Comparison of ENCODE assay signal across 1 cellular context in the genomic region with DNA sequence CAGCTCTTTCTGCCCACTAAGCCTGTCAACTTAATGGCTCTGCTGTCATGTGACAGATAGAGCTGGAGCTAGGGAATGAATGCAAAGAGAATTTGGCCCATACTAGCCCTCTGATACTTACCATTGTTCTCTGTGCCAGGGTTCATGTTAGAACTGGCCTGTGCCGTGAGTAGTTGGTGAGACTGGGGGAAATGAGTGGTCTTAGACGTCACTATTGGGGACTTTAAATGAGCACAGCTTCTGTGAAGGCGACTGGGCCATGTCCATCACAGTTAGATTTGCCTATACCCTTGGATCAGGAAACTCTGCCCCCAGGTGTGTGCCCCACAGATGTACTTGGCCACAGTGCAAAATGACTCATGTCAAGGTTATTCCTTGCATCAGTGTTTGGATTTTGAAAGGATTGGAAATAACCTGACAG.
TF ChIP-seq lines count a peak whose summit lies in the region.

No MANE protein-coding gene starts in this region.

TF ChIP-seq in HCT116, 20 proteins besides CTCF, POLR2A, EP300 and RAD21 (continued from another document):
- TF ChIP-seq, protein P1, sequence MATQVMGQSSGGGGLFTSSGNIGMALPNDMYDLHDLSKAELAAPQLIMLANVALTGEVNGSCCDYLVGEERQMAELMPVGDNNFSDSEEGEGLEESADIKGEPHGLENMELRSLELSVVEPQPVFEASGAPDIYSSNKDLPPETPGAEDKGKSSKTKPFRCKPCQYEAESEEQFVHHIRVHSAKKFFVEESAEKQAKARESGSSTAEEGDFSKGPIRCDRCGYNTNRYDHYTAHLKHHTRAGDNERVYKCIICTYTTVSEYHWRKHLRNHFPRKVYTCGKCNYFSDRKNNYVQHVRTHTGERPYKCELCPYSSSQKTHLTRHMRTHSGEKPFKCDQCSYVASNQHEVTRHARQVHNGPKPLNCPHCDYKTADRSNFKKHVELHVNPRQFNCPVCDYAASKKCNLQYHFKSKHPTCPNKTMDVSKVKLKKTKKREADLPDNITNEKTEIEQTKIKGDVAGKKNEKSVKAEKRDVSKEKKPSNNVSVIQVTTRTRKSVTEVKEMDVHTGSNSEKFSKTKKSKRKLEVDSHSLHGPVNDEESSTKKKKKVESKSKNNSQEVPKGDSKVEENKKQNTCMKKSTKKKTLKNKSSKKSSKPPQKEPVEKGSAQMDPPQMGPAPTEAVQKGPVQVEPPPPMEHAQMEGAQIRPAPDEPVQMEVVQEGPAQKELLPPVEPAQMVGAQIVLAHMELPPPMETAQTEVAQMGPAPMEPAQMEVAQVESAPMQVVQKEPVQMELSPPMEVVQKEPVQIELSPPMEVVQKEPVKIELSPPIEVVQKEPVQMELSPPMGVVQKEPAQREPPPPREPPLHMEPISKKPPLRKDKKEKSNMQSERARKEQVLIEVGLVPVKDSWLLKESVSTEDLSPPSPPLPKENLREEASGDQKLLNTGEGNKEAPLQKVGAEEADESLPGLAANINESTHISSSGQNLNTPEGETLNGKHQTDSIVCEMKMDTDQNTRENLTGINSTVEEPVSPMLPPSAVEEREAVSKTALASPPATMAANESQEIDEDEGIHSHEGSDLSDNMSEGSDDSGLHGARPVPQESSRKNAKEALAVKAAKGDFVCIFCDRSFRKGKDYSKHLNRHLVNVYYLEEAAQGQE (IDR thresholded peaks at IDR 0.05; ENCODE audit: low read depth), result no peak
- TF ChIP-seq TCF7L2 (IDR thresholded peaks at IDR 0.05; ENCODE audit: borderline replicate concordance, extremely low read depth, insufficient read depth, insufficient read length), result no peak
- 0 out of 2 replicates have a peak, but pooled peaks have one; percentile 42 for TF ChIP-seq SRF (IDR thresholded peaks at IDR 0.05; ENCODE audit: low read depth)
- no peak; the same call in 1 of the 2 replicates for TF ChIP-seq CBX3 (IDR thresholded peaks at IDR 0.05; ENCODE audit: low read depth)
- no peak for TF ChIP-seq YY1 (IDR thresholded peaks at IDR 0.05; ENCODE audit: extremely low read depth, insufficient replicate concordance, low read depth, low read length)
